In the genomic region with DNA sequence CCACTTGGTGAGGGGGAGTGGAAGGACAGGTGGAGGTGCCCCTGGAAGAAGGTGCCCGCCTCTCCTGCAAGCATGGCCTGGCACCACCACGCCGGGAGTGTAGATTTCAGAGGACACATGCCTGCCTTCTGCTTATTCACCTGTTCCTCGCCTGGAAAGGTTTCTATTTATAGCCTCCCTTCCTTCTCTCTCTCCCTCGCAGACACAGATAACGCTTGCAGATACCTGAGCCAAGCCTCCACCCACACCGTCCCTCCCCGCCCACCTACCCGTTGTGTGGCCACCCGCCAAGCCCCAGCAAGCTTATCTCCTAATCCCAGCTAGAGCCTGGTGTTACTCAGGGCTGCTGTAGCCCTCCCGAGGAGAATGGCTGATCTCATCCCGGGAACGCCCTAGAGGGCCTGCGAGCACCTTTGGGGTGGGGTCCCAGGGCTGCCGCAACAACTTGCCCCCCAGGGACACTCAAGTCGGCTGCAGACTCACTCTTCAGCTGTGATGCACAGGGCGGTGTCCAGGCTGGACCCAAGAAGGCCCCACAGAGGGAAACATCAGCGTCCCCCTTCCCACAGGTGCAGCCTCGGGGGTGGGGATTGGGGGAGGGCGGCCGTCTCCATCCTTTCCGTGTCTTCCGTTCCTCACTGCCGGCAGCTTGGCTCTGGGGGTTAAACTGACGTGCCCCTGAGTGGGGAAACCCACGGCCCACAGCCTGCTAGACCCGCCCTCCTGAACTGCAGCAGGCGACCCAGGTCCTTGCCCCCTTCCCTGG, we compare ENCODE assay signal across 12 cellular contexts. TPM values are rescaled to one million over a fixed set of nuclear protein-coding genes. Genes with fewer than 3 reads are reported as not detected.
A peak's percentile ranks its signal among the peaks of the same experiment; 100 is the strongest.
DNase-seq lines count a peak whose midpoint lies in the region; ATAC-seq, FAIRE-seq and TF ChIP-seq lines count a peak whose summit lies in the region.
"Had no signal": no experiment of that assay in that cellular context is flagged by ENCODE, and none has a peak within 500 bp of the region (broad histone marks: within the 10 kb centered on the region; RNA-seq: fewer than 3 reads in every experiment).

No MANE protein-coding gene starts in this region.

- peak overlapping the region; percentile 44 for H3K27ac ChIP-seq in K562 (ENCODE audit: extremely low read depth, low read depth, low read length)
- H3K27ac ChIP-seq in neuronal stem cell (replicated peaks; ENCODE audit: low read length), result no peak overlapping the region
- H3K27ac ChIP-seq: KMS-11 had no signal

- H3K18ac ChIP-seq in neuronal stem cell (ENCODE audit: low read length), result no peak overlapping the region

- TF ChIP-seq EP300 in K562 (IDR thresholded peaks at IDR 0.05; ENCODE audit: low read length), result peak; percentile 87; the same call in 1 of the 2 replicates

- H2AK5ac ChIP-seq in neuronal stem cell (ENCODE audit: low read depth, low read length), result peak overlapping the region; percentile 70

- H3K36me3 ChIP-seq in K562 (ENCODE audit: control insufficient read depth, insufficient read depth, low read length) (no peaks in the 10 kb centered on the region), neuronal stem cell (replicated peaks in 1 of 2; ENCODE audit: control insufficient read depth in 2 of 2, insufficient read depth in 2 of 2, low read length in 2 of 2) (no peaks in the 10 kb centered on the region)

- H3K9me3 Mint-ChIP-seq in activated CD8-positive, alpha-beta T cell treated with anti-CD3 and anti-CD28 coated beads for 36 hours, result no peaks in the 10 kb centered on the region
- H3K9me3 Mint-ChIP-seq: memory B cell had no signal

- POLR2A ChIA-PET in K562 (lab: Yijun Ruan, JAX), result interaction anchor here (1.0 to 2.1 kb wide), 8 partner anchors 13 to 118 kb away, joined by 3 to 9 read pairs (median 6); partner anchors contain the start of gene ZC3H18
- POLR2A ChIA-PET in activated CD8-positive, alpha-beta T cell treated with anti-CD3 and anti-CD28 coated beads for 36 hours (lab: Charles Lee), result interaction anchor here (1.3 to 5.7 kb wide), 2 partner anchors 15 to 68 kb away, joined by 4 to 61 read pairs; partner anchors contain the start of genes CTU2 and RNF166

- H3K4me3 Mint-ChIP-seq in activated CD8-positive, alpha-beta T cell treated with anti-CD3 and anti-CD28 coated beads for 36 hours, result no peak overlapping the region
- H3K4me3 Mint-ChIP-seq: memory B cell had no signal

- no peak overlapping the region for H3K4ac ChIP-seq in neuronal stem cell (ENCODE audit: low read length)

- no peak for TF ChIP-seq RAD21 in K562 (CRISPR knock-in tag; conservative IDR thresholded peaks at IDR 0.05 in 1 of 2, IDR thresholded peaks at IDR 0.05 in 1 of 2)

- no peaks in the 10 kb centered on the region for H3K36me3 Mint-ChIP-seq in activated CD8-positive, alpha-beta T cell treated with anti-CD3 and anti-CD28 coated beads for 36 hours (ENCODE audit: low read depth)
- H3K36me3 Mint-ChIP-seq: memory B cell had no signal

- DNase-seq in DMS53 treated with DMSO at 0.1 percent for 48 hours (lab: John Stamatoyannopoulos, UW; ENCODE audit: unreplicated experiment), result peak; percentile 58
- DNase-seq in NCI-H187 treated with DMSO at 0.1 percent for 48 hours (lab: John Stamatoyannopoulos, UW), result peak; percentile 68
- DNase-seq in K562 (ENCODE audit: extremely low read depth in 1 of 4, low spot score in 3 of 4), result peak; percentile 98 to 99 (median 99)
- DNase-seq in neuronal stem cell (ENCODE audit: low spot score), result no peak
- no peak for DNase-seq in activated CD8-positive, alpha-beta T cell treated with anti-CD3 and anti-CD28 coated beads for 36 hours
- DNase-seq: foreskin melanocyte, SW 1271 had no signal

- H3K9ac ChIP-seq in K562 (ENCODE audit: insufficient read depth in 1 of 2, low read depth in 2 of 2, low read length in 2 of 2) (peak overlapping the region; percentile 47 to 80), neuronal stem cell (ENCODE audit: low read depth, low read length, poor library complexity) (no peak overlapping the region)
- H3K9ac ChIP-seq: KMS-11 had no signal

- peak; percentile 100 for FAIRE-seq in K562 (lab: Jason Lieb, UNC)

- H2BK12ac ChIP-seq in neuronal stem cell (ENCODE audit: low read length), result no peak overlapping the region

- H3K9me3 ChIP-seq in K562 (replicated peaks; ENCODE audit: control insufficient read depth, insufficient read depth, low read depth, low read length) (no peaks in the 10 kb centered on the region), neuronal stem cell (replicated peaks in 1 of 2; ENCODE audit: control insufficient read depth in 2 of 2, insufficient read depth in 1 of 2, low read depth in 1 of 2, low read length in 2 of 2) (no peaks in the 10 kb centered on the region)

- peak overlapping the region; percentile 40 for H2AFZ ChIP-seq in K562 (ENCODE audit: low read depth, low read length)
- no peak overlapping the region for H2AFZ ChIP-seq in neuronal stem cell (ENCODE audit: low read length)

- H3K9me1 ChIP-seq in K562 (ENCODE audit: control insufficient read depth, insufficient read depth, low read length), result no peaks in the 10 kb centered on the region

- H4K8ac ChIP-seq in neuronal stem cell (ENCODE audit: low read depth, low read length), result no peak overlapping the region

- peaks cover 6% of the 10 kb centered on the region for H3K79me1 ChIP-seq in neuronal stem cell (ENCODE audit: low read depth, low read length)

- H4K20me1 ChIP-seq in K562 (replicated peaks; ENCODE audit: control insufficient read depth, insufficient read depth, low read length), result no peaks in the 10 kb centered on the region; the same call in 1 of the 2 replicates

- H3K4me2 ChIP-seq in K562 (ENCODE audit: insufficient read depth, low read length) (peak overlapping the region; percentile 74), neuronal stem cell (ENCODE audit: insufficient read depth, low read length, poor library complexity, severe bottlenecking) (no peak overlapping the region)
- H3K4me2 ChIP-seq: KMS-11 had no signal

- H4K91ac ChIP-seq in neuronal stem cell (ENCODE audit: low read depth, low read length, poor library complexity), result no peak overlapping the region

- peak overlapping the region; percentile 46 for H3K23ac ChIP-seq in neuronal stem cell (ENCODE audit: low read depth, low read length, poor library complexity)

- H3K4me3 ChIP-seq in K562 (no peak overlapping the region; the same call in 1 of the 2 replicates), neuronal stem cell (ENCODE audit: low read length in 2 of 2) (no peak overlapping the region)

- TF ChIP-seq CTCF in K562 (IDR thresholded peaks at IDR 0.05 in 2 of 3, conservative IDR thresholded peaks at IDR 0.05 in 1 of 3; ENCODE audit: insufficient read depth in 2 of 3, low read depth in 1 of 3, low read length in 3 of 3), result no peak
- no peak for TF ChIP-seq CTCF in activated CD8-positive, alpha-beta T cell treated with anti-CD3 and anti-CD28 coated beads for 36 hours (IDR thresholded peaks at IDR 0.05)

- H3K4me1 ChIP-seq in K562 (replicated peaks in 1 of 2; ENCODE audit: control insufficient read depth in 2 of 2, insufficient read depth in 2 of 2, low read length in 2 of 2), result peaks cover 45 to 80% of the 10 kb centered on the region in 2 experiments
- H3K4me1 ChIP-seq in neuronal stem cell (ENCODE audit: control insufficient read depth in 2 of 2, insufficient read depth in 1 of 2, low read depth in 1 of 2, low read length in 2 of 2), result peaks cover 12 to 16% of the 10 kb centered on the region in 2 donors

- H2BK5ac ChIP-seq in neuronal stem cell (ENCODE audit: low read length), result peak overlapping the region; percentile 5

- H3K27me3 ChIP-seq in K562 (ENCODE audit: control insufficient read depth in 2 of 2, insufficient read depth in 2 of 2, low read length in 2 of 2) (no peaks in the 10 kb centered on the region), neuronal stem cell (ENCODE audit: control insufficient read depth in 3 of 3, insufficient read depth in 3 of 3, low read depth in 1 of 3, low read length in 3 of 3) (peaks cover 8 to 78% (median 35%) of the 10 kb centered on the region in 3 experiments)

- in situ Hi-C loops in K562 (cut with MboI), result no loop called here

- no peaks in the 10 kb centered on the region; the same call in 2 of the 3 replicates for H3K79me2 ChIP-seq in K562 (ENCODE audit: control insufficient read depth, insufficient read depth, low read length)

- H2BK15ac ChIP-seq in neuronal stem cell (ENCODE audit: low read length), result no peak overlapping the region

- no TSS peak for BruUV-seq in K562 (replicated peaks; lab: Mats Ljungman, UMichigan)

- intact Hi-C loops in K562 (cut with micrococcal nuclease), result loop anchor here (5.0 kb wide), 2 partner anchors 61 to 84 kb away; no protein-coding TSS in a partner anchor
- intact Hi-C loops in activated CD8-positive, alpha-beta T cell treated with anti-CD3 and anti-CD28 coated beads for 36 hours (cut with micrococcal nuclease), result no loop called here

- no peak overlapping the region for H3K14ac ChIP-seq in neuronal stem cell (ENCODE audit: low read length)

- H3K27me3 Mint-ChIP-seq in activated CD8-positive, alpha-beta T cell treated with anti-CD3 and anti-CD28 coated beads for 36 hours, result no peaks in the 10 kb centered on the region
- H3K27me3 Mint-ChIP-seq: memory B cell had no signal

- 5% methylated on average over 28 of the region's 28 CpGs for WGBS in K562 (ENCODE audit: insufficient coverage, low coverage, missing lambda C conversion rate)
- WGBS in neuronal stem cell (ENCODE audit: extremely low coverage in 2 of 2, insufficient read length in 2 of 2, insufficient replicate concordance in 1 of 2), 2 donors, result no CpG with 5 or more reads among the region's 28 CpGs

- peaks cover 45% of the 10 kb centered on the region for H3K4me1 Mint-ChIP-seq in activated CD8-positive, alpha-beta T cell treated with anti-CD3 and anti-CD28 coated beads for 36 hours (ENCODE audit: low read depth)

- CTCF ChIA-PET in K562 (lab: Yijun Ruan, JAX; ENCODE audit: low intra/inter-chr PET ratio), result no interaction called here
- CTCF ChIA-PET in activated CD8-positive, alpha-beta T cell treated with anti-CD3 and anti-CD28 coated beads for 36 hours (lab: Charles Lee), result interaction anchor here (1.3 to 1.8 kb wide), 2 partner anchors 13 to 14 kb away, joined by 4 to 5 read pairs; no protein-coding TSS in a partner anchor

- ATAC-seq in K562 (peak; percentile 82), GM19452 (IDR thresholded peaks at IDR 0.05; ENCODE audit: unreplicated experiment) (no peak), GM19328 (IDR thresholded peaks at IDR 0.05; ENCODE audit: unreplicated experiment) (no peak), GM18909 (IDR thresholded peaks at IDR 0.05; ENCODE audit: poor library complexity, unreplicated experiment) (no peak)
- ATAC-seq in activated CD8-positive, alpha-beta T cell treated with anti-CD3 and anti-CD28 coated beads for 36 hours, result no peak

- H2BK120ac ChIP-seq in neuronal stem cell (ENCODE audit: low read depth, low read length), result peak overlapping the region; percentile 31

- no peak overlapping the region for H3K27ac Mint-ChIP-seq in activated CD8-positive, alpha-beta T cell treated with anti-CD3 and anti-CD28 coated beads for 36 hours

- no peak for TF ChIP-seq POLR2A in K562 (conservative IDR thresholded peaks at IDR 0.05)

RNA-seq across cellular contexts. Expression of gene SNAI3, which starts 1.9 kb away (rescaled TPM):
- 0.79 and 2.9 TPM in 2 replicates for total RNA-seq in K562 (2011; cell fraction: chromatin; rRNA removed; ENCODE audit: low replicate concordance)
- 3.2 and 3.7 TPM in 2 replicates for total RNA-seq in K562 (2011; cell fraction: nucleolus; rRNA removed)
- 0.95 and 1.1 TPM in 2 replicates for total RNA-seq in K562 (2011; cell fraction: nucleoplasm; rRNA removed)
- total RNA-seq in K562 (2014; rRNA removed), result 2.7 and 4.1 TPM in 2 replicates
- total RNA-seq in K562 (2014; rRNA removed; fragmentation: Illumina TruSeq; extraction: Trizol), result 0.15 and 0.19 TPM in 2 replicates
- total RNA-seq in K562 (2015; rRNA removed; fragmentation: Illumina TruSeq; extraction: Trizol), result 0.72 and 0.87 TPM in 2 replicates
- 2.5 and 3.1 TPM in 2 replicates for total RNA-seq in K562 (2021)
- 0.88 and 3.0 TPM in 2 replicates for polyA plus RNA-seq in K562 (2011; rRNA removed)
- 3.2 and 5.5 TPM in 2 replicates for polyA plus RNA-seq in K562 (2011; cell fraction: cytosol; rRNA removed)
- polyA plus RNA-seq in K562 (2011; cell fraction: nucleus; rRNA removed), result 2.9 and 3.8 TPM in 2 replicates
- 0.95 and 1.2 TPM in 2 replicates for polyA plus RNA-seq in K562 (2012)
- polyA plus RNA-seq in K562 (2014; fragmentation: Illumina TruSeq; extraction: Trizol), result 0.70 and 1.9 TPM in 2 replicates
- polyA plus RNA-seq in K562 (2014; fragmentation: Nextera tagmentation; extraction: Ambion mirVana), result under 1 TPM in 1 of 2 experiments, not detected in 1; 0.04 TPM
- polyA plus RNA-seq in K562 (2014; rRNA removed), result 1.5 and 2.1 TPM in 2 replicates
- polyA minus RNA-seq in K562 (2011; rRNA and poly(A)+ RNA removed), result 0.42 and 0.87 TPM in 2 replicates
- 1.9 and 3.5 TPM in 2 replicates for polyA minus RNA-seq in K562 (2011; cell fraction: cytosol; rRNA and poly(A)+ RNA removed)
- 1.5 and 2.3 TPM in 2 replicates for polyA minus RNA-seq in K562 (2011; cell fraction: nucleus; rRNA and poly(A)+ RNA removed)
- polyA plus RNA-seq in neuronal stem cell (2013, experiment 1 of 2), result 0.50 TPM
- polyA plus RNA-seq in neuronal stem cell (2013, experiment 2 of 2), result 0.32 TPM
- 1 to 10 TPM; 5.2 to 5.3 TPM for total RNA-seq in activated CD8-positive, alpha-beta T cell treated with anti-CD3 and anti-CD28 coated beads for 36 hours

RNA-seq across cellular contexts. Expression of gene RNF166, which starts 18.0 kb away (rescaled TPM):
- 58.8 and 182 TPM in 2 replicates for total RNA-seq in K562 (2011; cell fraction: chromatin; rRNA removed; ENCODE audit: low replicate concordance)
- 89.5 and 92.7 TPM in 2 replicates for total RNA-seq in K562 (2011; cell fraction: nucleolus; rRNA removed)
- 60.1 and 64.4 TPM in 2 replicates for total RNA-seq in K562 (2011; cell fraction: nucleoplasm; rRNA removed)
- total RNA-seq in K562 (2014; rRNA removed), result 46.9 and 61.6 TPM in 2 replicates
- total RNA-seq in K562 (2014; rRNA removed; fragmentation: Illumina TruSeq; extraction: Trizol), result 6.1 and 7.3 TPM in 2 replicates
- 19.5 and 22.3 TPM in 2 replicates for total RNA-seq in K562 (2015; rRNA removed; fragmentation: Illumina TruSeq; extraction: Trizol)
- 60.3 and 61.2 TPM in 2 replicates for total RNA-seq in K562 (2021)
- polyA plus RNA-seq in K562 (2011; rRNA removed), result 26.5 and 37.4 TPM in 2 replicates
- polyA plus RNA-seq in K562 (2011; cell fraction: cytosol; rRNA removed), result 37.8 and 90.9 TPM in 2 replicates
- polyA plus RNA-seq in K562 (2011; cell fraction: nucleus; rRNA removed), result 118 and 185 TPM in 2 replicates
- 23.8 and 39.8 TPM in 2 replicates for polyA plus RNA-seq in K562 (2012)
- polyA plus RNA-seq in K562 (2014; fragmentation: Illumina TruSeq; extraction: Trizol), result 12.7 and 27.9 TPM in 2 replicates
- polyA plus RNA-seq in K562 (2014; fragmentation: Nextera tagmentation; extraction: Ambion mirVana), result under 1 TPM; 0.56 to 0.96 TPM
- polyA plus RNA-seq in K562 (2014; rRNA removed), result 59.4 and 65.6 TPM in 2 replicates
- 7.0 and 12.0 TPM in 2 replicates for polyA minus RNA-seq in K562 (2011; rRNA and poly(A)+ RNA removed)
- 41.2 and 44.5 TPM in 2 replicates for polyA minus RNA-seq in K562 (2011; cell fraction: cytosol; rRNA and poly(A)+ RNA removed)
- 33.4 and 39.2 TPM in 2 replicates for polyA minus RNA-seq in K562 (2011; cell fraction: nucleus; rRNA and poly(A)+ RNA removed)
- polyA plus RNA-seq in neuronal stem cell (2013, experiment 1 of 2), result 20.4 TPM
- 19.1 TPM for polyA plus RNA-seq in neuronal stem cell (2013, experiment 2 of 2)
- 10 to 100 TPM; 80.7 to 82.4 TPM for total RNA-seq in activated CD8-positive, alpha-beta T cell treated with anti-CD3 and anti-CD28 coated beads for 36 hours

RNA-seq across cellular contexts. Expression of gene CTU2, which starts 18.1 kb away (rescaled TPM):
- total RNA-seq in K562 (2011; cell fraction: chromatin; rRNA removed; ENCODE audit: low replicate concordance), result 45.3 and 159 TPM in 2 replicates
- total RNA-seq in K562 (2011; cell fraction: nucleolus; rRNA removed), result 114 and 148 TPM in 2 replicates
- 48.7 and 66.7 TPM in 2 replicates for total RNA-seq in K562 (2011; cell fraction: nucleoplasm; rRNA removed)
- total RNA-seq in K562 (2014; rRNA removed) (55.4 and 68.9 TPM in 2 replicates), K562 (2014; rRNA removed; fragmentation: Illumina TruSeq; extraction: Trizol) (7.2 and 11.9 TPM in 2 replicates), K562 (2015; rRNA removed; fragmentation: Illumina TruSeq; extraction: Trizol) (41.1 and 49.2 TPM in 2 replicates), K562 (2021) (105 and 106 TPM in 2 replicates)
- polyA plus RNA-seq in K562 (2011; rRNA removed) (23.2 and 30.1 TPM in 2 replicates), K562 (2014; fragmentation: Illumina TruSeq; extraction: Trizol) (17.7 and 46.9 TPM in 2 replicates), K562 (2014; fragmentation: Nextera tagmentation; extraction: Ambion mirVana) (1 to 10 TPM; 1.3 to 3.0 TPM), K562 (2014; rRNA removed) (63.4 and 76.6 TPM in 2 replicates)
- 40.2 and 96.8 TPM in 2 replicates for polyA plus RNA-seq in K562 (2011; cell fraction: cytosol; rRNA removed)
- 102 and 136 TPM in 2 replicates for polyA plus RNA-seq in K562 (2011; cell fraction: nucleus; rRNA removed)
- 34.1 and 51.7 TPM in 2 replicates for polyA plus RNA-seq in K562 (2012)
- 9.4 and 14.4 TPM in 2 replicates for polyA minus RNA-seq in K562 (2011; rRNA and poly(A)+ RNA removed)
- 48.0 and 51.1 TPM in 2 replicates for polyA minus RNA-seq in K562 (2011; cell fraction: cytosol; rRNA and poly(A)+ RNA removed)
- polyA minus RNA-seq in K562 (2011; cell fraction: nucleus; rRNA and poly(A)+ RNA removed), result 40.7 and 44.1 TPM in 2 replicates
- 25.8 TPM for polyA plus RNA-seq in neuronal stem cell (2013, experiment 1 of 2)
- 28.0 TPM for polyA plus RNA-seq in neuronal stem cell (2013, experiment 2 of 2)
- 10 to 100 TPM; 37.1 to 37.8 TPM for total RNA-seq in activated CD8-positive, alpha-beta T cell treated with anti-CD3 and anti-CD28 coated beads for 36 hours

RNA-seq across cellular contexts. Expression of gene MVD, which starts 25.3 kb away (rescaled TPM):
- total RNA-seq in K562 (2011; cell fraction: chromatin; rRNA removed; ENCODE audit: low replicate concordance), result 321 and 787 TPM in 2 replicates
- 569 and 688 TPM in 2 replicates for total RNA-seq in K562 (2011; cell fraction: nucleolus; rRNA removed)
- total RNA-seq in K562 (2011; cell fraction: nucleoplasm; rRNA removed), result 436 and 479 TPM in 2 replicates
- 89.2 and 121 TPM in 2 replicates for total RNA-seq in K562 (2014; rRNA removed)
- 17.6 and 26.6 TPM in 2 replicates for total RNA-seq in K562 (2014; rRNA removed; fragmentation: Illumina TruSeq; extraction: Trizol)
- 45.3 and 45.5 TPM in 2 replicates for total RNA-seq in K562 (2015; rRNA removed; fragmentation: Illumina TruSeq; extraction: Trizol)
- 126 and 141 TPM in 2 replicates for total RNA-seq in K562 (2021)
- polyA plus RNA-seq in K562 (2011; rRNA removed), result 53.9 and 168 TPM in 2 replicates
- 114 and 126 TPM in 2 replicates for polyA plus RNA-seq in K562 (2011; cell fraction: cytosol; rRNA removed)
- polyA plus RNA-seq in K562 (2011; cell fraction: nucleus; rRNA removed), result 587 and 718 TPM in 2 replicates
- 111 and 112 TPM in 2 replicates for polyA plus RNA-seq in K562 (2012)
- 32.9 and 65.4 TPM in 2 replicates for polyA plus RNA-seq in K562 (2014; fragmentation: Illumina TruSeq; extraction: Trizol)
- 10 to 100 TPM; 12.2 to 15.4 TPM for polyA plus RNA-seq in K562 (2014; fragmentation: Nextera tagmentation; extraction: Ambion mirVana)
- 65.6 and 82.5 TPM in 2 replicates for polyA plus RNA-seq in K562 (2014; rRNA removed)
- 19.0 and 22.9 TPM in 2 replicates for polyA minus RNA-seq in K562 (2011; rRNA and poly(A)+ RNA removed)
- polyA minus RNA-seq in K562 (2011; cell fraction: cytosol; rRNA and poly(A)+ RNA removed), result 57.7 and 136 TPM in 2 replicates
- 78.2 and 151 TPM in 2 replicates for polyA minus RNA-seq in K562 (2011; cell fraction: nucleus; rRNA and poly(A)+ RNA removed)
- 50.0 TPM for polyA plus RNA-seq in neuronal stem cell (2013, experiment 1 of 2)
- polyA plus RNA-seq in neuronal stem cell (2013, experiment 2 of 2), result 51.3 TPM
- total RNA-seq in activated CD8-positive, alpha-beta T cell treated with anti-CD3 and anti-CD28 coated beads for 36 hours, result 10 to 100 TPM; 83.1 to 89.9 TPM

RNA-seq across cellular contexts. Expression of gene CYBA, which starts 37.3 kb away (rescaled TPM):
- total RNA-seq in K562 (2011; cell fraction: chromatin; rRNA removed; ENCODE audit: low replicate concordance), result 136 and 579 TPM in 2 replicates
- total RNA-seq in K562 (2011; cell fraction: nucleolus; rRNA removed), result 819 and 943 TPM in 2 replicates
- total RNA-seq in K562 (2011; cell fraction: nucleoplasm; rRNA removed), result 427 and 435 TPM in 2 replicates
- 683 and 757 TPM in 2 replicates for total RNA-seq in K562 (2014; rRNA removed)
- total RNA-seq in K562 (2014; rRNA removed; fragmentation: Illumina TruSeq; extraction: Trizol), result 44.5 and 72.5 TPM in 2 replicates
- 196 and 239 TPM in 2 replicates for total RNA-seq in K562 (2015; rRNA removed; fragmentation: Illumina TruSeq; extraction: Trizol)
- total RNA-seq in K562 (2021), result 384 and 422 TPM in 2 replicates
- polyA plus RNA-seq in K562 (2011; rRNA removed), result 93.0 and 157 TPM in 2 replicates
- 366 and 963 TPM in 2 replicates for polyA plus RNA-seq in K562 (2011; cell fraction: cytosol; rRNA removed)
- polyA plus RNA-seq in K562 (2011; cell fraction: nucleus; rRNA removed), result 349 and 566 TPM in 2 replicates
- polyA plus RNA-seq in K562 (2012), result 346 and 377 TPM in 2 replicates
- 63.5 and 240 TPM in 2 replicates for polyA plus RNA-seq in K562 (2014; fragmentation: Illumina TruSeq; extraction: Trizol)
- polyA plus RNA-seq in K562 (2014; fragmentation: Nextera tagmentation; extraction: Ambion mirVana), result under 1 TPM; 0.34 to 0.45 TPM
- polyA plus RNA-seq in K562 (2014; rRNA removed), result 519 and 579 TPM in 2 replicates
- 40.1 and 80.4 TPM in 2 replicates for polyA minus RNA-seq in K562 (2011; rRNA and poly(A)+ RNA removed)
- polyA minus RNA-seq in K562 (2011; cell fraction: cytosol; rRNA and poly(A)+ RNA removed), result 249 and 254 TPM in 2 replicates
- 78.6 and 83.5 TPM in 2 replicates for polyA minus RNA-seq in K562 (2011; cell fraction: nucleus; rRNA and poly(A)+ RNA removed)
- polyA plus RNA-seq in neuronal stem cell (2013, experiment 1 of 2), result 74.4 TPM
- polyA plus RNA-seq in neuronal stem cell (2013, experiment 2 of 2), result 71.9 TPM
- total RNA-seq in activated CD8-positive, alpha-beta T cell treated with anti-CD3 and anti-CD28 coated beads for 36 hours, result 100 to 1,000 TPM; 230 to 236 TPM

Comparison
In these comparisons a context has a peak if more than half of its experiments do, and no peak if none do; other contexts are left out.
1. DNase-seq: peak in DMS53 treated with DMSO at 0.1 percent for 48 hours (single experiment), NCI-H187 treated with DMSO at 0.1 percent for 48 hours (single experiment) and K562 (4 of 4); none in neuronal stem cell (single experiment) and activated CD8-positive, alpha-beta T cell treated with anti-CD3 and anti-CD28 coated beads for 36 hours (single experiment).